ENCODE assay signal across 1 cellular context in genomic region chr14:67722293-67722692, GRCh38.
TF ChIP-seq lines count a peak whose summit lies in the region.

No MANE protein-coding gene starts in this region.

TF ChIP-seq in K562, 482 proteins besides CTCF, POLR2A, EP300 and RAD21:
- TF ChIP-seq AFF1 (IDR thresholded peaks at IDR 0.05; ENCODE audit: low read depth in 1 of 2, partially characterized antibody in 2 of 2) (peak in 1 of 2 experiments; percentile 66), HCFC1 (IDR thresholded peaks at IDR 0.05; ENCODE audit: low read depth, low read length) (peak; percentile 76), RNF219 (CRISPR knock-in tag; IDR thresholded peaks at IDR 0.05) (no peak), SIX5 (IDR thresholded peaks at IDR 0.05; ENCODE audit: borderline replicate concordance in 1 of 2, insufficient read depth in 1 of 2, low read depth in 1 of 2, low read length in 2 of 2) (peak in 1 of 2 experiments; percentile 32; a peak in 1 of 4 replicates), ZNF121 (CRISPR knock-in tag; conservative IDR thresholded peaks at IDR 0.05) (no peak), SREBF1 (IDR thresholded peaks at IDR 0.05; ENCODE audit: borderline replicate concordance, low read depth, low read length) (no peak), ZNF143 (CRISPR knock-in tag; IDR thresholded peaks at IDR 0.05) (peak; percentile 71; the same call in 1 of the 2 replicates), ELF1 (tag; IDR thresholded peaks at IDR 0.05) (no peak)
